9 cellular contexts compared by ENCODE assay signal in genomic region chr10:73968101-73968515, GRCh38. TPM values are rescaled to one million over a fixed set of nuclear protein-coding genes. Genes with fewer than 3 reads are reported as not detected.
DNase-seq lines count a peak whose midpoint lies in the region.
"Had no signal": no experiment of that assay in that cellular context is flagged by ENCODE, and none has a peak within 500 bp of the region (broad histone marks: within the 10 kb centered on the region; RNA-seq: fewer than 3 reads in every experiment).

No MANE protein-coding gene starts in this region.

- no peaks in the 10 kb centered on the region for H3K36me3 Mint-ChIP-seq in immature natural killer cell
- no peaks in the 10 kb centered on the region for H3K36me3 Mint-ChIP-seq in activated naive CD4-positive, alpha-beta T cell treated with anti-CD3 and anti-CD28 coated beads, Interleukin-2, amount 10 ng/mL, durations not matched to agents 7 days and 5 days
- no peaks in the 10 kb centered on the region for H3K36me3 Mint-ChIP-seq in T-helper 2 cell treated with Interferon-gamma antibody and Interleukin-4, amounts not matched to agents 5 μg/mL and 100 μg/mL, for 36 hours (ENCODE audit: low read depth)

- H3K4me3 Mint-ChIP-seq in immature natural killer cell = peak overlapping the region; percentile 74 to 93 (median 83)
- no peak overlapping the region for H3K4me3 Mint-ChIP-seq in activated naive CD4-positive, alpha-beta T cell treated with anti-CD3 and anti-CD28 coated beads, Interleukin-2, amount 10 ng/mL, durations not matched to agents 7 days and 5 days
- H3K4me3 Mint-ChIP-seq in T-helper 2 cell treated with Interferon-gamma antibody and Interleukin-4, amounts not matched to agents 5 μg/mL and 100 μg/mL, for 36 hours = no peak overlapping the region
- H3K4me3 Mint-ChIP-seq: activated CD4-positive, alpha-beta T cell treated with anti-CD3 and anti-CD28 coated beads for 36 hours had no signal

- CTCF ChIA-PET in activated naive CD4-positive, alpha-beta T cell treated with anti-CD3 and anti-CD28 coated beads, Interleukin-2, amount 10 ng/mL, durations not matched to agents 7 days and 5 days (lab: Charles Lee) = interaction anchor here (1.2 to 1.5 kb wide), 2 partner anchors 9 to 27 kb away, joined by 3 to 4 read pairs; no protein-coding TSS in a partner anchor

- peaks cover 2 to 5% (median 2%) of the 10 kb centered on the region in 3 donors for H3K27me3 Mint-ChIP-seq in immature natural killer cell (ENCODE audit: low read depth in 3 of 3)
- peaks cover 18% of the 10 kb centered on the region for H3K27me3 Mint-ChIP-seq in activated naive CD4-positive, alpha-beta T cell treated with anti-CD3 and anti-CD28 coated beads, Interleukin-2, amount 10 ng/mL, durations not matched to agents 7 days and 5 days
- peaks cover 38% of the 10 kb centered on the region for H3K27me3 Mint-ChIP-seq in T-helper 2 cell treated with Interferon-gamma antibody and Interleukin-4, amounts not matched to agents 5 μg/mL and 100 μg/mL, for 36 hours (ENCODE audit: low read depth)
- H3K27me3 Mint-ChIP-seq: activated CD4-positive, alpha-beta T cell treated with anti-CD3 and anti-CD28 coated beads for 36 hours had no signal

- peaks cover 52 to 59% of the 10 kb centered on the region in 2 donors for H3K4me1 Mint-ChIP-seq in immature natural killer cell
- no peaks in the 10 kb centered on the region for H3K4me1 Mint-ChIP-seq in activated naive CD4-positive, alpha-beta T cell treated with anti-CD3 and anti-CD28 coated beads, Interleukin-2, amount 10 ng/mL, durations not matched to agents 7 days and 5 days
- peaks cover 8% of the 10 kb centered on the region for H3K4me1 Mint-ChIP-seq in T-helper 2 cell treated with Interferon-gamma antibody and Interleukin-4, amounts not matched to agents 5 μg/mL and 100 μg/mL, for 36 hours (ENCODE audit: low read depth)
- H3K4me1 Mint-ChIP-seq: activated CD4-positive, alpha-beta T cell treated with anti-CD3 and anti-CD28 coated beads for 36 hours had no signal

- H3K27ac Mint-ChIP-seq in immature natural killer cell = peak overlapping the region; percentile 54 to 92 (median 86)
- no peak overlapping the region for H3K27ac Mint-ChIP-seq in activated naive CD4-positive, alpha-beta T cell treated with anti-CD3 and anti-CD28 coated beads, Interleukin-2, amount 10 ng/mL, durations not matched to agents 7 days and 5 days
- no peak overlapping the region for H3K27ac Mint-ChIP-seq in T-helper 2 cell treated with Interferon-gamma antibody and Interleukin-4, amounts not matched to agents 5 μg/mL and 100 μg/mL, for 36 hours
- H3K27ac Mint-ChIP-seq: activated CD4-positive, alpha-beta T cell treated with anti-CD3 and anti-CD28 coated beads for 36 hours had no signal

- H3K9me3 Mint-ChIP-seq in immature natural killer cell = no peaks in the 10 kb centered on the region
- H3K9me3 Mint-ChIP-seq in activated naive CD4-positive, alpha-beta T cell treated with anti-CD3 and anti-CD28 coated beads, Interleukin-2, amount 10 ng/mL, durations not matched to agents 7 days and 5 days = no peaks in the 10 kb centered on the region
- no peaks in the 10 kb centered on the region for H3K9me3 Mint-ChIP-seq in T-helper 2 cell treated with Interferon-gamma antibody and Interleukin-4, amounts not matched to agents 5 μg/mL and 100 μg/mL, for 36 hours

- DNase-seq in HCEC 1CT (peak; percentile 75), activated gamma-delta T cell treated with Interleukin-2 at 50 U/mL for 16 hours (peak; percentile 25), immature natural killer cell (peak; percentile 75 to 77 (median 76)), smooth muscle cell of the brain vasculature (ENCODE audit: low read depth, low spot score) (peak; percentile 26), SW480 (ENCODE audit: low spot score) (no peak)
- no peak for DNase-seq in activated naive CD4-positive, alpha-beta T cell treated with anti-CD3 and anti-CD28 coated beads, Interleukin-2, amount 10 ng/mL, durations not matched to agents 7 days and 5 days
- no peak for DNase-seq in T-helper 2 cell treated with Interferon-gamma antibody and Interleukin-4, amounts not matched to agents 5 μg/mL and 100 μg/mL, for 36 hours (ENCODE audit: low spot score)
- DNase-seq: activated CD4-positive, alpha-beta T cell treated with anti-CD3 and anti-CD28 coated beads for 36 hours; glutamatergic neuron had no signal

RNA-seq across cellular contexts. Expression of gene VCL, which starts 29.8 kb away (rescaled TPM):
- polyA plus RNA-seq in immature natural killer cell = 10 to 100 TPM; 38.6 to 95.0 (median 55.9) TPM

RNA-seq across cellular contexts. Expression of gene PLAU, which starts 57.2 kb away (rescaled TPM):
- under 1 TPM in 1 of 3 donors, not detected in 2; 0.08 TPM for polyA plus RNA-seq in immature natural killer cell

Comparison
In these comparisons a context has a peak if more than half of its experiments do, and no peak if none do; other contexts are left out.
1. DNase-seq: peak in HCEC 1CT (single experiment), activated gamma-delta T cell treated with Interleukin-2 at 50 U/mL for 16 hours (single experiment), immature natural killer cell (3 of 3) and smooth muscle cell of the brain vasculature (single experiment); none in activated naive CD4-positive, alpha-beta T cell treated with anti-CD3 and anti-CD28 coated beads, Interleukin-2, amount 10 ng/mL, durations not matched to agents 7 days and 5 days (single experiment), T-helper 2 cell treated with Interferon-gamma antibody and Interleukin-4, amounts not matched to agents 5 μg/mL and 100 μg/mL, for 36 hours (single experiment) and SW480 (single experiment).
2. H3K27ac Mint-ChIP-seq: peak in immature natural killer cell (6 of 6); none in activated naive CD4-positive, alpha-beta T cell treated with anti-CD3 and anti-CD28 coated beads, Interleukin-2, amount 10 ng/mL, durations not matched to agents 7 days and 5 days (single experiment) and T-helper 2 cell treated with Interferon-gamma antibody and Interleukin-4, amounts not matched to agents 5 μg/mL and 100 μg/mL, for 36 hours (single experiment).
3. H3K4me3 Mint-ChIP-seq: peak in immature natural killer cell (5 of 5); none in activated naive CD4-positive, alpha-beta T cell treated with anti-CD3 and anti-CD28 coated beads, Interleukin-2, amount 10 ng/mL, durations not matched to agents 7 days and 5 days (single experiment) and T-helper 2 cell treated with Interferon-gamma antibody and Interleukin-4, amounts not matched to agents 5 μg/mL and 100 μg/mL, for 36 hours (single experiment).